Comparison of ENCODE assay signal across 18 cellular contexts in genomic region chr1:40914927-40915569, GRCh38.
"Had no signal": no experiment of that assay in that cellular context is flagged by ENCODE, and none has a peak within 500 bp of the region (broad histone marks: within the 10 kb centered on the region; RNA-seq: fewer than 3 reads in every experiment).

No MANE protein-coding gene starts in this region.

- H3K27me3 Mint-ChIP-seq: activated CD8-positive, alpha-beta memory T cell treated with anti-CD3 and anti-CD28 coated beads, Interleukin-2, amount 10 ng/mL, durations not matched to agents 7 days and 5 days; activated naive CD8-positive, alpha-beta T cell treated with anti-CD3 and anti-CD28 coated beads, Interleukin-2, amount 10 ng/mL, durations not matched to agents 7 days and 5 days; stimulated activated naive CD8-positive, alpha-beta T cell treated with anti-CD3 and anti-CD28 coated beads, Interleukin-15, amount 100 ng/mL, for 72 hours had no signal

- H3K27ac Mint-ChIP-seq: activated CD8-positive, alpha-beta memory T cell treated with anti-CD3 and anti-CD28 coated beads, Interleukin-2, amount 10 ng/mL, durations not matched to agents 7 days and 5 days; activated naive CD8-positive, alpha-beta T cell treated with anti-CD3 and anti-CD28 coated beads, Interleukin-2, amount 10 ng/mL, durations not matched to agents 7 days and 5 days; T-helper 2 cell treated with Interferon-gamma antibody and Interleukin-4, amounts not matched to agents 5 μg/mL and 100 μg/mL, for 36 hours had no signal

- H3K36me3 ChIP-seq: colonic mucosa, left lung, upper lobe of left lung had no signal

- ATAC-seq: activated CD4-positive, CD25-positive, alpha-beta regulatory T cell treated with anti-CD3 and anti-CD28 coated beads, Interleukin-2, amount 50 U/mL, for 24 hours; activated CD8-positive, alpha-beta memory T cell treated with anti-CD3 and anti-CD28 coated beads, Interleukin-2, amount 10 ng/mL, durations not matched to agents 7 days and 5 days; activated T-cell treated with anti-CD3 and anti-CD28 coated beads, Interleukin-2, amount 50 U/mL, for 4 hours; left lung; psoas muscle; stimulated activated naive CD8-positive, alpha-beta T cell treated with anti-CD3 and anti-CD28 coated beads, Interleukin-15, amount 100 ng/mL, for 72 hours had no signal

- H3K4me3 Mint-ChIP-seq: activated CD8-positive, alpha-beta memory T cell treated with anti-CD3 and anti-CD28 coated beads, Interleukin-2, amount 10 ng/mL, durations not matched to agents 7 days and 5 days; activated naive CD8-positive, alpha-beta T cell treated with anti-CD3 and anti-CD28 coated beads, Interleukin-2, amount 10 ng/mL, durations not matched to agents 7 days and 5 days; activated T-cell treated with anti-CD3 and anti-CD28 coated beads, Interleukin-2, amount 50 U/mL, for 4 hours; nephron progenitor cell; stimulated activated naive CD8-positive, alpha-beta T cell treated with anti-CD3 and anti-CD28 coated beads, Interleukin-15, amount 100 ng/mL, for 72 hours; T-helper 2 cell treated with Interferon-gamma antibody and Interleukin-4, amounts not matched to agents 5 μg/mL and 100 μg/mL, for 36 hours had no signal

- H3K9me3 ChIP-seq: colonic mucosa, left lung, psoas muscle, upper lobe of left lung had no signal

- H3K27me3 ChIP-seq: colonic mucosa, left lung, upper lobe of left lung had no signal

- H3K9me3 Mint-ChIP-seq: activated naive CD8-positive, alpha-beta T cell treated with anti-CD3 and anti-CD28 coated beads, Interleukin-2, amount 10 ng/mL, durations not matched to agents 7 days and 5 days; activated T-cell treated with anti-CD3 and anti-CD28 coated beads, Interleukin-2, amount 50 U/mL, for 4 hours; nephron progenitor cell; stimulated activated naive CD8-positive, alpha-beta T cell treated with anti-CD3 and anti-CD28 coated beads, Interleukin-15, amount 100 ng/mL, for 72 hours; T-helper 2 cell treated with Interferon-gamma antibody and Interleukin-4, amounts not matched to agents 5 μg/mL and 100 μg/mL, for 36 hours had no signal

- H3K4me1 ChIP-seq: colonic mucosa, left lung, psoas muscle, upper lobe of left lung had no signal

- H3K36me3 Mint-ChIP-seq: activated CD8-positive, alpha-beta memory T cell treated with anti-CD3 and anti-CD28 coated beads, Interleukin-2, amount 10 ng/mL, durations not matched to agents 7 days and 5 days; activated naive CD8-positive, alpha-beta T cell treated with anti-CD3 and anti-CD28 coated beads, Interleukin-2, amount 10 ng/mL, durations not matched to agents 7 days and 5 days had no signal

- H3K27ac ChIP-seq: colonic mucosa, left lung, psoas muscle, upper lobe of left lung had no signal

- DNase-seq: activated CD8-positive, alpha-beta memory T cell treated with anti-CD3 and anti-CD28 coated beads, Interleukin-2, amount 10 ng/mL, durations not matched to agents 7 days and 5 days; activated naive CD8-positive, alpha-beta T cell treated with anti-CD3 and anti-CD28 coated beads, Interleukin-2, amount 10 ng/mL, durations not matched to agents 7 days and 5 days; activated T-cell treated with anti-CD3 and anti-CD28 coated beads, Interleukin-2, amount 50 U/mL, for 4 hours; aorta; colonic mucosa; effector CD4-positive, alpha-beta T cell; foreskin melanocyte; islet precursor cell; left lung; mesendoderm; nephron progenitor cell; psoas muscle; stimulated activated CD4-positive, alpha-beta T cell treated with anti-CD3 and anti-CD28 coated beads, Interleukin-15, amount 100 ng/mL, for 24 hours; stimulated activated CD4-positive, alpha-beta T cell treated with anti-CD3 and anti-CD28 coated beads, Interleukin-4, amount 100 ng/mL, for 24 hours; stimulated activated naive CD8-positive, alpha-beta T cell treated with anti-CD3 and anti-CD28 coated beads, Interleukin-15, amount 100 ng/mL, for 72 hours; upper lobe of left lung had no signal

- H3K4me3 ChIP-seq: colonic mucosa, left lung, psoas muscle, upper lobe of left lung had no signal

- H3K4me1 Mint-ChIP-seq: activated CD8-positive, alpha-beta memory T cell treated with anti-CD3 and anti-CD28 coated beads, Interleukin-2, amount 10 ng/mL, durations not matched to agents 7 days and 5 days; activated naive CD8-positive, alpha-beta T cell treated with anti-CD3 and anti-CD28 coated beads, Interleukin-2, amount 10 ng/mL, durations not matched to agents 7 days and 5 days; stimulated activated naive CD8-positive, alpha-beta T cell treated with anti-CD3 and anti-CD28 coated beads, Interleukin-15, amount 100 ng/mL, for 72 hours had no signal
